In the genomic region with DNA sequence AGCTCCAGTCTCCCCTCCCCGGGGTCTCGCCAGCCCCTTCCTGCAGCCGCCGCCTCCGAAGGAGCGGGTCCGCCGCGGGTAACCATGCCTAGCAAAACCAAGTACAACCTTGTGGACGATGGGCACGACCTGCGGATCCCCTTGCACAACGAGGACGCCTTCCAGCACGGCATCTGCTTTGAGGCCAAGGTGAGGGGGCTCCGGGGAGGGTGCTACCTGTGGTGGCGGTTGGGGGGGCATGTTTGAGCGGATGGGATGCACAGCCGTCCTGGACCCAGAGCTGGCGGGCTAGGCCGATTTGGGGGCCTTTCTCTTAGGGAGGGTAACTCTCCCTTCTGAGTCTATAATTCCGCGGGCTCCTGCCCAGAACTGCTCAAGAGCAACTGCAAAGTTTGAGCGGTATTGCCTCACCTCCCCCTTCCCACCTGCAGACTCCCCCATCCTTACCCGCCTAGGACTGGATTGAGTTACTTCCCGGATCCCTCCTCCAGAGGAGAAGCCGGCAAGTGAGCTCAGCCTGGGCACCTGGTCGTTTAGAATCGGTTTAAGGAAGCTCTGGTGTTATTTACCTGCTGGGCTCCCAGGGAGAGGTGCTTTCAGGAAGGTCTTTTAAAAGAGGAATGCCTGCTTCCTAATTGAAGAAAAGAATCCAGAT, we compare ENCODE assay signal across 8 cellular contexts. TPM values are rescaled to one million over a fixed set of nuclear protein-coding genes. Genes with fewer than 3 reads are reported as not detected.
DNase-seq lines count a peak whose midpoint lies in the region; ATAC-seq and TF ChIP-seq lines count a peak whose summit lies in the region.

No MANE protein-coding gene starts in this region.

- H3K4me3 Mint-ChIP-seq in endodermal cell: peak overlapping the region; percentile 71
- H3K4me3 Mint-ChIP-seq in neural crest cell: peak overlapping the region; percentile 73

- H3K27ac Mint-ChIP-seq in endodermal cell (no peak overlapping the region), neural crest cell (ENCODE audit: unreplicated experiment) (no peak overlapping the region)

- peak; percentile 11 for DNase-seq in stimulated activated CD4-positive, alpha-beta T cell treated with anti-CD3 and anti-CD28 coated beads, Interleukin-4, amount 100 ng/mL, for 1 hour
- no peak for DNase-seq in stimulated activated CD4-positive, alpha-beta T cell treated with anti-CD3 and anti-CD28 coated beads, Interleukin-2, amount 100 ng/mL, for 48 hours
- DNase-seq in SJCRH30 (no peak), endodermal cell (peak; percentile 84), neural crest cell (ENCODE audit: low read depth, low spot score) (no peak), LoVo (ENCODE audit: low spot score) (no peak), hepatic stellate cell (ENCODE audit: low spot score) (no peak)

- ATAC-seq in GM21619 (IDR thresholded peaks at IDR 0.05; ENCODE audit: unreplicated experiment): no peak

- H3K9ac ChIP-seq in endodermal cell (ENCODE audit: extremely low read depth, low read length, poor library complexity, severe bottlenecking): peak overlapping the region; percentile 4

- H3K9me3 ChIP-seq in SJCRH30 (replicated peaks) (no peaks in the 10 kb centered on the region), endodermal cell (ENCODE audit: control insufficient read depth, low read length) (peaks cover 10% of the 10 kb centered on the region)

- TF ChIP-seq CTCF in endodermal cell (conservative IDR thresholded peaks at IDR 0.05) (peak; percentile 13), neural crest cell (conservative IDR thresholded peaks at IDR 0.05) (no peak)

- H3K9me3 Mint-ChIP-seq in endodermal cell: peaks cover 2% of the 10 kb centered on the region
- no peaks in the 10 kb centered on the region for H3K9me3 Mint-ChIP-seq in neural crest cell

- H3K27me3 Mint-ChIP-seq in endodermal cell (ENCODE audit: insufficient read depth) (peaks cover 17% of the 10 kb centered on the region), neural crest cell (ENCODE audit: low read depth) (peaks cover 32% of the 10 kb centered on the region)

- H3K4me3 ChIP-seq in SJCRH30: peak overlapping the region; percentile 86
- H3K4me3 ChIP-seq in endodermal cell (ENCODE audit: low read length): peak overlapping the region; percentile 80

- 0% methylated on average over 8 to 29 of the region's 29 CpGs for WGBS in endodermal cell (ENCODE audit: insufficient coverage in 1 of 2, insufficient read length in 1 of 2), 2 experiments

- H3K36me3 ChIP-seq in SJCRH30 (no peaks in the 10 kb centered on the region), endodermal cell (ENCODE audit: control insufficient read depth, insufficient read depth, low read length) (no peaks in the 10 kb centered on the region)

- H3K36me3 Mint-ChIP-seq in endodermal cell (ENCODE audit: low read depth) (peaks cover 1% of the 10 kb centered on the region), neural crest cell (ENCODE audit: low read depth) (no peaks in the 10 kb centered on the region)

- H3K27ac ChIP-seq in SJCRH30: no peak overlapping the region
- no peak overlapping the region for H3K27ac ChIP-seq in endodermal cell (ENCODE audit: low read depth, low read length)

- 0 out of 2 replicates have a peak, but pooled peaks cover 2% of the 10 kb centered on the region for H3K4me1 ChIP-seq in SJCRH30
- peaks cover 3% of the 10 kb centered on the region for H3K4me1 ChIP-seq in endodermal cell (ENCODE audit: control insufficient read depth, insufficient read depth, low read length)

- H3K4me1 Mint-ChIP-seq in endodermal cell: peaks cover 15% of the 10 kb centered on the region
- H3K4me1 Mint-ChIP-seq in neural crest cell: peaks cover 29% of the 10 kb centered on the region

- H3K27me3 ChIP-seq in SJCRH30 (no peaks in the 10 kb centered on the region), endodermal cell (ENCODE audit: control insufficient read depth, insufficient read depth, low read length, poor library complexity, severe bottlenecking) (peaks cover 37% of the 10 kb centered on the region)

RNA-seq across cellular contexts. Expression of a gene that starts 0.7 kb away (rescaled TPM):
- 0.51 and 0.66 TPM in 2 replicates for total RNA-seq in SJCRH30 (2014; rRNA removed; shearing (Covaris generic))
- 1 to 10 TPM; 4.8 to 5.9 TPM for total RNA-seq in endodermal cell
- 5.5 TPM for polyA plus RNA-seq in endodermal cell (2013, experiment 1 of 2)
- 4.8 TPM for polyA plus RNA-seq in endodermal cell (2013, experiment 2 of 2)
- 7.0 and 7.1 TPM in 2 replicates for total RNA-seq in neural crest cell

RNA-seq across cellular contexts. Expression of a gene that starts 46.6 kb away (rescaled TPM):
- 39.7 and 40.0 TPM in 2 replicates for total RNA-seq in SJCRH30 (2014; rRNA removed; shearing (Covaris generic))
- total RNA-seq in endodermal cell (under 1 TPM; 0.75 to 1.00 TPM), neural crest cell (5.8 and 7.3 TPM in 2 replicates)
- polyA plus RNA-seq in endodermal cell (2013, experiment 1 of 2): 5.8 TPM
- 5.5 TPM for polyA plus RNA-seq in endodermal cell (2013, experiment 2 of 2)

Comparison
In these comparisons a context has a peak if more than half of its experiments do, and no peak if none do; other contexts are left out.
1. DNase-seq: peak in stimulated activated CD4-positive, alpha-beta T cell treated with anti-CD3 and anti-CD28 coated beads, Interleukin-4, amount 100 ng/mL, for 1 hour (single experiment) and endodermal cell (single experiment); none in stimulated activated CD4-positive, alpha-beta T cell treated with anti-CD3 and anti-CD28 coated beads, Interleukin-2, amount 100 ng/mL, for 48 hours (0 of 2), SJCRH30 (0 of 2), neural crest cell (single experiment), LoVo (single experiment) and hepatic stellate cell (single experiment).